9 cellular contexts compared by ENCODE assay signal in the genomic region with DNA sequence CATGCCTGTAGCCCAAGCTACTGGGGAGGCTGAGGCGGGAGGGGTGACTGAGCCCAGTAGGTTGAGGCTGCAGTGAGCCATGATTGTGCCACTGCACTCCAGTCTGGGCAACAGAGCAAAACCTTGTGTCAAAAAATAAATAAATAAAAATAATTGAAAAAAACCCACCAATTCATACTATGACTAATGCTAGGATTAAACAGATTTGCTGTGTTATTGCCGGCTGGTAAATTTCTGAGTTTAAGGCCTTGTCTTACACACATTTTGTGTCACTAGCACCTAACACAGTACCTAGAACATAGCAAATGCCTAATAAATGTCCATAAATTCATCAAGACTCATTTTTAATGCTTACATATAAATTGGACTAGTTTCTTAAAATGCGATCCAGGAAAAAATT. TPM values are rescaled to one million over a fixed set of nuclear protein-coding genes. Genes with fewer than 3 reads are reported as not detected.
A peak's percentile ranks its signal among the peaks of the same experiment; 100 is the strongest.
DNase-seq lines count a peak whose midpoint lies in the region; ATAC-seq and TF ChIP-seq lines count a peak whose summit lies in the region.
"Had no signal": no experiment of that assay in that cellular context is flagged by ENCODE, and none has a peak within 500 bp of the region (broad histone marks: within the 10 kb centered on the region; RNA-seq: fewer than 3 reads in every experiment).

No MANE protein-coding gene starts in this region.

- no peak for TF ChIP-seq POLR2A in uterus (IDR thresholded peaks at IDR 0.05)

- no peaks in the 10 kb centered on the region for H3K36me3 ChIP-seq in right atrium auricular region
- no peaks in the 10 kb centered on the region for H3K36me3 ChIP-seq in ascending aorta
- H3K36me3 ChIP-seq in mesodermal cell (ENCODE audit: control insufficient read depth, insufficient read depth, low read length), result peaks cover 6% of the 10 kb centered on the region
- no peaks in the 10 kb centered on the region for H3K36me3 ChIP-seq in uterus

- TF ChIP-seq CTCF in right atrium auricular region (IDR thresholded peaks at IDR 0.05) (no peak), ascending aorta (IDR thresholded peaks at IDR 0.05) (no peak), uterus (IDR thresholded peaks at IDR 0.05) (no peak)

- H3K4me1 ChIP-seq in right atrium auricular region (peaks cover 0 to 81% of the 10 kb centered on the region in 2 donors), ascending aorta (peaks cover 27 to 78% of the 10 kb centered on the region in 2 donors), mesodermal cell (ENCODE audit: control insufficient read depth, insufficient read depth, low read length, poor library complexity, severe bottlenecking) (peaks cover 43% of the 10 kb centered on the region), uterus (peaks cover 10 to 11% of the 10 kb centered on the region in 2 donors)

- H3K4me3 ChIP-seq in right atrium auricular region (no peak overlapping the region), ascending aorta (peak overlapping the region in 1 of 2 donors; percentile 6), mesodermal cell (ENCODE audit: extremely low read depth, insufficient read depth, low read length, poor library complexity, severe bottlenecking) (no peak overlapping the region), uterus (no peak overlapping the region)

- 88 to 100% methylated on average over 1 to 2 of the region's 3 CpGs for WGBS in mesodermal cell (ENCODE audit: insufficient coverage in 2 of 2), 2 experiments

- H3K9me3 ChIP-seq in right atrium auricular region (no peaks in the 10 kb centered on the region), ascending aorta (no peaks in the 10 kb centered on the region), mesodermal cell (ENCODE audit: control insufficient read depth, low read length) (no peaks in the 10 kb centered on the region), uterus (no peaks in the 10 kb centered on the region)

- H3K27ac ChIP-seq in right atrium auricular region (peak overlapping the region; percentile 96 to 98), ascending aorta (peak overlapping the region; percentile 56 to 89), mesodermal cell (ENCODE audit: low read depth, low read length, severe bottlenecking) (peak overlapping the region; percentile 78), uterus (peak overlapping the region; percentile 42 to 98)

- ATAC-seq in left ventricle myocardium superior (no peak), GM18511 (IDR thresholded peaks at IDR 0.05; ENCODE audit: unreplicated experiment) (no peak), GM21381 (IDR thresholded peaks at IDR 0.05; ENCODE audit: unreplicated experiment) (no peak), HG03457 (IDR thresholded peaks at IDR 0.05; ENCODE audit: unreplicated experiment) (no peak)

- H3K27me3 ChIP-seq in right atrium auricular region (no peaks in the 10 kb centered on the region), ascending aorta (no peaks in the 10 kb centered on the region), uterus (no peaks in the 10 kb centered on the region)

- intact Hi-C loops in left ventricle myocardium superior (cut with micrococcal nuclease) (loop anchor here (5.0 kb wide), 1 partner anchor 33 kb away; no protein-coding TSS in a partner anchor), ascending aorta (cut with DNase I) (loop anchor here (10.0 kb wide), 1 partner anchor 274 kb away; no protein-coding TSS in a partner anchor), uterus (cut with DNase I; ENCODE audit: low total_unique reads) (no loop called here)

- DNase-seq in right atrium auricular region (ENCODE audit: low spot score) (no peak), left ventricle myocardium superior (no peak), ascending aorta (ENCODE audit: low spot score in 2 of 2) (no peak), uterus (no peak)
- DNase-seq: C1 segment of cervical spinal cord had no signal

RNA-seq across cellular contexts. Expression of a gene that starts 8.7 kb away (rescaled TPM):
- total RNA-seq in right atrium auricular region (10 to 100 TPM; 60.0 to 75.9 TPM), left ventricle myocardium superior (44.3 TPM), ascending aorta (102 TPM), uterus (100 to 1,000 TPM in 2 of 4 donors, 10 to 100 TPM in 2; 91.6 to 159 (median 100) TPM)
- 32.4 TPM for polyA plus RNA-seq in mesodermal cell (2013, experiment 1 of 2)
- 32.1 TPM for polyA plus RNA-seq in mesodermal cell (2013, experiment 2 of 2)

RNA-seq across cellular contexts. Expression of a gene that starts 35.7 kb away (rescaled TPM):
- total RNA-seq in right atrium auricular region (10 to 100 TPM; 13.8 to 18.1 TPM), left ventricle myocardium superior (32.3 TPM), ascending aorta (7.6 TPM), uterus (10 to 100 TPM; 10.5 to 36.6 (median 23.3) TPM)
- 11.7 TPM for polyA plus RNA-seq in mesodermal cell (2013, experiment 1 of 2)
- 11.5 TPM for polyA plus RNA-seq in mesodermal cell (2013, experiment 2 of 2)
